1 cellular context compared by ENCODE assay signal in genomic region chr9:89731262-89731980, GRCh38.
TF ChIP-seq lines count a peak whose summit lies in the region.

No MANE protein-coding gene starts in this region.

TF ChIP-seq in H1, 55 proteins besides CTCF, POLR2A, EP300 and RAD21 (continued from another document):
- no peak for TF ChIP-seq EZH2 (IDR thresholded peaks at IDR 0.05; ENCODE audit: low read depth, low read length, severe bottlenecking)
- TF ChIP-seq HDAC6 (IDR thresholded peaks at IDR 0.05; ENCODE audit: low read depth, low read length), result no peak
- TF ChIP-seq ZNF274 (IDR thresholded peaks at IDR 0.05; ENCODE audit: borderline replicate concordance, extremely low read depth, low read length), result no peak
- no peak for TF ChIP-seq POLR2AphosphoS5 (IDR thresholded peaks at IDR 0.05; ENCODE audit: low read depth, low read length)
